In the genomic region with DNA sequence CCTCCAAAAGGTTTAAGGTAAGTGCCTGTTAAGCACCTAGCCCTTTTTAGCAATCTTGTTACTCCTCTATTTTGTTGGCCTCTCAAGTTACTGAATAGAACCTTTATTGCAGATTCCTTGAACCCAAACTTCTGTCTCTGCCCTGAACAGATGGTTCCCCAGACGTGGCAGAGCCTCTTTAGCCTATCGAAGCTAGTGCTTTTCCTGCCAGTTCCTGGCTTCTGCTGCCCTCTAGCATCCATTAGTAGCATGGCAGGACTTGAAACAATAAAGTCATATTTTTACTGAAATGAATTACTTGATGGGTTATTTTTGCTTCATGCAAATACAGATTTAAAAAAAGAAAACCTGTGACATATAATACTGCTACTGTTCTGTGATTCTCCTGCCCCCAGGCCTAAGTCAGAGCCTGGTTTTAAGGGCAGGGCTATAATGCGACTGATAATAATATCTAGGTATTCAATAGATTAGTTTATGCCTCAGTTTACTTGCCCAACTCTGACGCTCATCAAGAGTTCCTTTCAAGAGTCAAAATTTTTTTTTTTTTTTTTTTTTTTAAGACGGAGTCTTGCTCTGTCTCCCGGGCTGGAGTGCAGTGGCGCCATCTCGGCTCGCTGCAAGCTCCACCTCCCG, we compare ENCODE assay signal across 8 cellular contexts.
DNase-seq lines count a peak whose midpoint lies in the region; ATAC-seq, FAIRE-seq and TF ChIP-seq lines count a peak whose summit lies in the region.

No MANE protein-coding gene starts in this region.

- H3K4me2 ChIP-seq in K562 (ENCODE audit: insufficient read depth, low read length): no peak overlapping the region

- peak; percentile 80 for FAIRE-seq in K562 (lab: Jason Lieb, UNC)

- no peak for TF ChIP-seq EP300 in K562 (IDR thresholded peaks at IDR 0.05; ENCODE audit: low read length)

- H3K36me3 Mint-ChIP-seq in immature natural killer cell: no peaks in the 10 kb centered on the region

- H3K27me3 Mint-ChIP-seq in immature natural killer cell (ENCODE audit: low read depth in 3 of 3): peaks cover 0 to 2% (median 0%) of the 10 kb centered on the region in 3 donors

- H2AFZ ChIP-seq in K562 (ENCODE audit: low read depth, low read length): peak overlapping the region; percentile 48; the same call in 1 of the 2 replicates

- TF ChIP-seq POLR2A in NB4 (IDR thresholded peaks at IDR 0.05; ENCODE audit: extremely low read depth, insufficient read length): no peak
- TF ChIP-seq POLR2A in K562 (conservative IDR thresholded peaks at IDR 0.05): no peak

- peaks cover 15 to 20% of the 10 kb centered on the region in 2 donors for H3K4me1 Mint-ChIP-seq in immature natural killer cell

- 7% methylated on average over 4 of the region's 10 CpGs for WGBS in K562 (ENCODE audit: insufficient coverage, low coverage, missing lambda C conversion rate)

- H3K36me3 ChIP-seq in K562 (ENCODE audit: control insufficient read depth, insufficient read depth, low read length): no peaks in the 10 kb centered on the region

- peak; percentile 8 for DNase-seq in AG04450 (ENCODE audit: low read depth, low spot score)
- DNase-seq in NB4 (ENCODE audit: low read depth): peak; percentile 78
- DNase-seq in SK-N-DZ (ENCODE audit: low spot score): peak; percentile 69
- peak; percentile 63 to 71 (median 64) for DNase-seq in K562 (ENCODE audit: extremely low read depth in 1 of 4, low spot score in 3 of 4)
- peak; percentile 43 to 60 (median 54) for DNase-seq in immature natural killer cell
- DNase-seq in stimulated activated CD4-positive, alpha-beta T cell treated with anti-CD3 and anti-CD28 coated beads, Interleukin-1b, Interleukin-23, amount 100 ng/mL, for 4 hours (ENCODE audit: low read depth in 2 of 2): peak; percentile 3

- intact Hi-C loops in K562 (cut with micrococcal nuclease): loop anchor here (2.0 to 10.0 kb wide), 6 partner anchors 102 to 475 kb away; no protein-coding TSS in a partner anchor

- H3K27me3 ChIP-seq in AG04450 (ENCODE audit: control insufficient read depth, insufficient read depth, low read length): no peaks in the 10 kb centered on the region
- H3K27me3 ChIP-seq in K562 (ENCODE audit: control insufficient read depth in 2 of 2, insufficient read depth in 2 of 2, low read length in 2 of 2): no peaks in the 10 kb centered on the region

- no peaks in the 10 kb centered on the region; the same call in 1 of the 2 replicates for H3K9me3 ChIP-seq in AG04450 (ENCODE audit: control insufficient read depth, insufficient read depth, low read length)
- H3K9me3 ChIP-seq in K562 (replicated peaks; ENCODE audit: control insufficient read depth, insufficient read depth, low read depth, low read length): no peaks in the 10 kb centered on the region

- no peaks in the 10 kb centered on the region for H3K79me2 ChIP-seq in K562 (ENCODE audit: control insufficient read depth, insufficient read depth, low read length)

- CTCF ChIA-PET in AG04450 (lab: Charles Lee) (interaction anchor here (0.6 to 2.4 kb wide), 9 partner anchors 10 to 1767 kb away, joined by 3 to 13 read pairs (median 4); no protein-coding TSS in a partner anchor), K562 (lab: Yijun Ruan, JAX; ENCODE audit: low intra/inter-chr PET ratio) (interaction anchor here (0.5 to 0.6 kb wide), 3 partner anchors 253 to 1742 kb away, joined by 3 read pairs; no protein-coding TSS in a partner anchor)

- BruUV-seq in K562 (replicated peaks; lab: Mats Ljungman, UMichigan): no TSS peak

- H3K27ac ChIP-seq in AG04450 (ENCODE audit: low read depth, low read length) (no peak overlapping the region), K562 (ENCODE audit: extremely low read depth, low read depth, low read length) (no peak overlapping the region)

- ATAC-seq in GM18498 (IDR thresholded peaks at IDR 0.05; ENCODE audit: unreplicated experiment) (peak; percentile 97), HG02763 (IDR thresholded peaks at IDR 0.05; ENCODE audit: unreplicated experiment) (peak; percentile 97), K562 (peak; percentile 95)

- H3K27ac Mint-ChIP-seq in immature natural killer cell: peak overlapping the region in 4 of 6 donors; percentile 50 to 73 (median 66)

- H3K4me3 Mint-ChIP-seq in immature natural killer cell: peak overlapping the region; percentile 71 to 88 (median 82)

- no peaks in the 10 kb centered on the region for H3K4me1 ChIP-seq in K562 (replicated peaks in 1 of 2; ENCODE audit: control insufficient read depth in 2 of 2, insufficient read depth in 2 of 2, low read length in 2 of 2)

- no peaks in the 10 kb centered on the region for H4K20me1 ChIP-seq in K562 (replicated peaks; ENCODE audit: control insufficient read depth, insufficient read depth, low read length)

- peak; percentile 73 for TF ChIP-seq CTCF in AG04450 (IDR thresholded peaks at IDR 0.05; ENCODE audit: low read depth, low read length)
- peak; percentile 82 for TF ChIP-seq CTCF in NB4 (IDR thresholded peaks at IDR 0.05; ENCODE audit: low read depth, low read length)
- peak; percentile 73 to 91 (median 84) for TF ChIP-seq CTCF in K562 (IDR thresholded peaks at IDR 0.05 in 2 of 3, conservative IDR thresholded peaks at IDR 0.05 in 1 of 3; ENCODE audit: insufficient read depth in 2 of 3, low read depth in 1 of 3, low read length in 3 of 3)

- no peaks in the 10 kb centered on the region for H3K9me1 ChIP-seq in K562 (ENCODE audit: control insufficient read depth, insufficient read depth, low read length)

- H3K4me3 ChIP-seq in AG04450 (ENCODE audit: low read depth, low read length): no peak overlapping the region
- no peak overlapping the region for H3K4me3 ChIP-seq in NB4 (ENCODE audit: low read depth, low read length)
- no peak overlapping the region for H3K4me3 ChIP-seq in K562

- peaks cover 0 to 2% (median 0%) of the 10 kb centered on the region in 6 donors for H3K9me3 Mint-ChIP-seq in immature natural killer cell

- POLR2A ChIA-PET in AG04450 (lab: Yijun Ruan, JAX) (interaction anchor here (0.7 kb wide), 1 partner anchor 69 kb away, joined by 3 read pairs; no protein-coding TSS in a partner anchor), K562 (lab: Yijun Ruan, JAX) (no interaction called here)

- TF ChIP-seq RAD21 in K562 (CRISPR knock-in tag; conservative IDR thresholded peaks at IDR 0.05 in 1 of 2, IDR thresholded peaks at IDR 0.05 in 1 of 2): peak; percentile 84 to 93

- H3K9ac ChIP-seq in K562 (ENCODE audit: insufficient read depth in 1 of 2, low read depth in 2 of 2, low read length in 2 of 2): no peak overlapping the region

- in situ Hi-C loops in K562 (cut with MboI): no loop called here

TF ChIP-seq in K562, 482 proteins besides CTCF, POLR2A, EP300 and RAD21 (continues in another document):
- TF ChIP-seq TBP (optimal IDR thresholded peaks at IDR 0.05; ENCODE audit: low read depth, low read length): peak; percentile 16
- TF ChIP-seq ZNF436 (CRISPR knock-in tag; IDR thresholded peaks at IDR 0.05): no peak
- TF ChIP-seq FOXJ3 (CRISPR knock-in tag; IDR thresholded peaks at IDR 0.05): no peak
- TF ChIP-seq ZKSCAN8 (CRISPR knock-in tag; IDR thresholded peaks at IDR 0.05): no peak
- TF ChIP-seq FOXP1 (CRISPR knock-in tag; IDR thresholded peaks at IDR 0.05): no peak
- no peak for TF ChIP-seq ZKSCAN1 (IDR thresholded peaks at IDR 0.05; ENCODE audit: low read depth, low read length)
- peak; percentile 67 for TF ChIP-seq DEAF1 (CRISPR knock-in tag; IDR thresholded peaks at IDR 0.05)
- TF ChIP-seq CC2D1A (IDR thresholded peaks at IDR 0.05): peak; percentile 56; the same call in 1 of the 2 replicates
- TF ChIP-seq, protein P1, sequence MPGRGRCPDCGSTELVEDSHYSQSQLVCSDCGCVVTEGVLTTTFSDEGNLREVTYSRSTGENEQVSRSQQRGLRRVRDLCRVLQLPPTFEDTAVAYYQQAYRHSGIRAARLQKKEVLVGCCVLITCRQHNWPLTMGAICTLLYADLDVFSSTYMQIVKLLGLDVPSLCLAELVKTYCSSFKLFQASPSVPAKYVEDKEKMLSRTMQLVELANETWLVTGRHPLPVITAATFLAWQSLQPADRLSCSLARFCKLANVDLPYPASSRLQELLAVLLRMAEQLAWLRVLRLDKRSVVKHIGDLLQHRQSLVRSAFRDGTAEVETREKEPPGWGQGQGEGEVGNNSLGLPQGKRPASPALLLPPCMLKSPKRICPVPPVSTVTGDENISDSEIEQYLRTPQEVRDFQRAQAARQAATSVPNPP (IDR thresholded peaks at IDR 0.05; ENCODE audit: borderline replicate concordance, insufficient read depth, insufficient read length): no peak
- no peak for TF ChIP-seq FUS (optimal IDR thresholded peaks at IDR 0.05; ENCODE audit: low read depth, low read length)
- TF ChIP-seq CHAMP1 (IDR thresholded peaks at IDR 0.05): no peak
- no peak for TF ChIP-seq SIX5 (IDR thresholded peaks at IDR 0.05; ENCODE audit: borderline replicate concordance in 1 of 2, insufficient read depth in 1 of 2, low read depth in 1 of 2, low read length in 2 of 2)

Comparison
In these comparisons a context has a peak if more than half of its experiments do, and no peak if none do; other contexts are left out.
1. DNase-seq: peak in every context shown above with its lines; median percentile 78 in NB4; 69 in SK-N-DZ; 64 in K562; 54 in immature natural killer cell; 8 in AG04450; 3 in stimulated activated CD4-positive, alpha-beta T cell treated with anti-CD3 and anti-CD28 coated beads, Interleukin-1b, Interleukin-23, amount 100 ng/mL, for 4 hours.